12 cellular contexts compared by ENCODE assay signal in genomic region chr4:6183740-6184139, GRCh38. TPM values are rescaled to one million over a fixed set of nuclear protein-coding genes. Genes with fewer than 3 reads are reported as not detected.
DNase-seq lines count a peak whose midpoint lies in the region; ATAC-seq, FAIRE-seq and TF ChIP-seq lines count a peak whose summit lies in the region.
"Had no signal": no experiment of that assay in that cellular context is flagged by ENCODE, and none has a peak within 500 bp of the region (broad histone marks: within the 10 kb centered on the region; RNA-seq: fewer than 3 reads in every experiment).

No MANE protein-coding gene starts in this region.

- peak; percentile 22 to 52 for DNase-seq in activated T-cell treated with anti-CD3 and anti-CD28 coated beads, Interleukin-2, amount 50 U/mL, for 72 hours
- no peak for DNase-seq in D721Med (ENCODE audit: insufficient read length, low spot score)
- no peak for DNase-seq in GM19238 (ENCODE audit: insufficient read length, low spot score)
- DNase-seq in ureter (ENCODE audit: low spot score), result no peak
- no peak for DNase-seq in COR-L47 (lab: John Stamatoyannopoulos, UW)
- DNase-seq: activated naive CD8-positive, alpha-beta T cell treated with anti-CD3 and anti-CD28 coated beads, Interleukin-2, amount 10 ng/mL, durations not matched to agents 7 days and 5 days; GF-D8; immature natural killer cell had no signal

- peaks cover 43% of the 10 kb centered on the region for H3K4me1 Mint-ChIP-seq in activated T-cell treated with anti-CD3 and anti-CD28 coated beads, Interleukin-2, amount 50 U/mL, for 72 hours (ENCODE audit: low read depth)

- peak overlapping the region; percentile 87 for H3K27ac Mint-ChIP-seq in activated T-cell treated with anti-CD3 and anti-CD28 coated beads, Interleukin-2, amount 50 U/mL, for 72 hours

- ATAC-seq in GM18502 (IDR thresholded peaks at IDR 0.05; ENCODE audit: poor library complexity, unreplicated experiment) (peak; percentile 33), GM19452 (IDR thresholded peaks at IDR 0.05; ENCODE audit: unreplicated experiment) (peak; percentile 30), HG03066 (IDR thresholded peaks at IDR 0.05; ENCODE audit: low read depth, unreplicated experiment) (peak; percentile 59)
- ATAC-seq in activated T-cell treated with anti-CD3 and anti-CD28 coated beads, Interleukin-2, amount 50 U/mL, for 72 hours (replicated peaks in 1 of 2), result peak; percentile 25 to 43

- peak overlapping the region; percentile 15 to 41 for H3K4me3 Mint-ChIP-seq in activated T-cell treated with anti-CD3 and anti-CD28 coated beads, Interleukin-2, amount 50 U/mL, for 72 hours
- H3K4me3 Mint-ChIP-seq: activated naive CD8-positive, alpha-beta T cell treated with anti-CD3 and anti-CD28 coated beads, Interleukin-2, amount 10 ng/mL, durations not matched to agents 7 days and 5 days had no signal

- FAIRE-seq in D721Med (lab: Jason Lieb, UNC), result no peak
- FAIRE-seq: endothelial cell of umbilical vein had no signal

- H3K9me3 Mint-ChIP-seq in activated T-cell treated with anti-CD3 and anti-CD28 coated beads, Interleukin-2, amount 50 U/mL, for 72 hours, result peaks cover 4 to 8% of the 10 kb centered on the region in 2 donors

- no peak for TF ChIP-seq CTCF in D721Med (IDR thresholded peaks at IDR 0.05; ENCODE audit: insufficient read depth, missing control alignments)

- peaks cover 11 to 27% of the 10 kb centered on the region in 2 donors for H3K36me3 Mint-ChIP-seq in activated T-cell treated with anti-CD3 and anti-CD28 coated beads, Interleukin-2, amount 50 U/mL, for 72 hours (ENCODE audit: insufficient read depth in 2 of 2)

- H3K27me3 Mint-ChIP-seq in activated T-cell treated with anti-CD3 and anti-CD28 coated beads, Interleukin-2, amount 50 U/mL, for 72 hours (ENCODE audit: low read depth), result no peaks in the 10 kb centered on the region

RNA-seq across cellular contexts. Expression of gene JAKMIP1, which starts 16.6 kb away (rescaled TPM):
- 10 to 100 TPM in 1 of 2 donors, 1 to 10 TPM in 1; 9.0 to 33.7 TPM for total RNA-seq in activated T-cell treated with anti-CD3 and anti-CD28 coated beads, Interleukin-2, amount 50 U/mL, for 72 hours
- 0.29 TPM for total RNA-seq in ureter
- total RNA-seq: endothelial cell of umbilical vein had no signal

Comparison
In these comparisons a context has a peak if more than half of its experiments do, and no peak if none do; other contexts are left out.
1. DNase-seq: peak in activated T-cell treated with anti-CD3 and anti-CD28 coated beads, Interleukin-2, amount 50 U/mL, for 72 hours (2 of 2); none in D721Med (single experiment), GM19238 (single experiment), ureter (single experiment) and COR-L47 (single experiment).
2. Peak in every context shown above with its lines, with median percentiles within 50 percentile points of each other: ATAC-seq.